Comparison of ENCODE assay signal across 17 cellular contexts in genomic region chr6:145891126-145891525, GRCh38.
DNase-seq lines count a peak whose midpoint lies in the region; ATAC-seq and TF ChIP-seq lines count a peak whose summit lies in the region.
"Had no signal": no experiment of that assay in that cellular context is flagged by ENCODE, and none has a peak within 500 bp of the region (broad histone marks: within the 10 kb centered on the region; RNA-seq: fewer than 3 reads in every experiment).

No MANE protein-coding gene starts in this region.

- H3K9me3 ChIP-seq in SJSA1 (replicated peaks) (no peaks in the 10 kb centered on the region), fibroblast of lung (ENCODE audit: control insufficient read depth, insufficient read depth, low read depth, low read length) (no peaks in the 10 kb centered on the region)
- H3K9me3 ChIP-seq: BE2C, left ventricle myocardium inferior had no signal

- CTCF ChIA-PET in BJ (lab: Yijun Ruan, JAX), result interaction anchor here (0.5 to 1.0 kb wide), 4 partner anchors 38 to 946 kb away, joined by 3 to 5 read pairs (median 3); no protein-coding TSS in a partner anchor

- no peaks in the 10 kb centered on the region for H4K20me1 ChIP-seq in fibroblast of lung (ENCODE audit: control insufficient read depth, extremely low read depth, insufficient read depth, low read length)

- H3K4me3 ChIP-seq in BJ (ENCODE audit: low read depth, low read length) (no peak overlapping the region), SJSA1 (no peak overlapping the region), fibroblast of lung (replicated peaks in 1 of 4; ENCODE audit: control extremely low read depth in 1 of 4, insufficient read depth in 1 of 4, low read depth in 3 of 4, low read length in 4 of 4) (no peak overlapping the region), skeletal muscle cell (ENCODE audit: low read depth, low read length) (no peak overlapping the region)
- H3K4me3 ChIP-seq: left ventricle myocardium inferior had no signal

- no peak overlapping the region for H2AFZ ChIP-seq in fibroblast of lung (ENCODE audit: low read length)

- H3K4me1 ChIP-seq in SJSA1 (replicated peaks) (peaks cover 27% of the 10 kb centered on the region), fibroblast of lung (ENCODE audit: control insufficient read depth, extremely low read depth, insufficient read depth, low read length) (peaks cover 8% of the 10 kb centered on the region)
- H3K4me1 ChIP-seq: BE2C, left ventricle myocardium inferior had no signal

- DNase-seq in BJ (ENCODE audit: low read depth) (peak; percentile 62), SJSA1 (ENCODE audit: low read depth in 1 of 2, low spot score in 2 of 2) (peak; percentile 40 to 63), fibroblast of lung (ENCODE audit: low read depth in 2 of 2) (peak; percentile 81 to 91), skeletal muscle cell (ENCODE audit: low read depth) (peak; percentile 69), Right ventricle myocardium inferior (ENCODE audit: missing footprints) (no peak), cardiac septum (ENCODE audit: low spot score) (no peak)
- DNase-seq in stimulated activated CD4-positive, alpha-beta T cell treated with anti-CD3 and anti-CD28 coated beads, Interleukin-4, amount 100 ng/mL, for 1 hour, result no peak
- no peak for DNase-seq in stimulated activated CD4-positive, alpha-beta T cell treated with anti-CD3 and anti-CD28 coated beads, Interleukin-12 subunit alpha, Interleukin-12 subunit beta, amount 100 ng/mL, for 4 hours
- DNase-seq: activated CD4-positive, alpha-beta T cell treated with anti-CD3 and anti-CD28 coated beads, Interleukin-2, amount 50 U/mL, for 1 hour; activated CD8-positive, alpha-beta memory T cell treated with anti-CD3 and anti-CD28 coated beads, Interleukin-2, amount 50 U/mL, for 48 hours; activated gamma-delta T cell; BE2C; left ventricle myocardium inferior; NCI-H2029; retina; stimulated activated naive CD8-positive, alpha-beta T cell treated with anti-CD3 and anti-CD28 coated beads, Interleukin-15, Interleukin-2, amounts not matched to agents 100 U/mL and 50 U/mL, for 24 hours; trophoblast cell had no signal

- POLR2A ChIA-PET in BJ (lab: Charles Lee), result no interaction called here

- intact Hi-C loops in Right ventricle myocardium inferior (cut with DNase I), result no loop called here
- intact Hi-C loops in cardiac septum (cut with DNase I), result no loop called here

- TF ChIP-seq CTCF in BJ (IDR thresholded peaks at IDR 0.05; ENCODE audit: insufficient read depth, low read depth, low read length), result no peak
- TF ChIP-seq CTCF in fibroblast of lung (conservative IDR thresholded peaks at IDR 0.05 in 1 of 2, IDR thresholded peaks at IDR 0.05 in 1 of 2; ENCODE audit: low read depth in 1 of 2, low read length in 2 of 2), result no peak

- ATAC-seq in Right ventricle myocardium inferior, result no peak
- ATAC-seq: stimulated activated naive CD8-positive, alpha-beta T cell treated with anti-CD3 and anti-CD28 coated beads, Interleukin-15, Interleukin-2, amounts not matched to agents 100 U/mL and 50 U/mL, for 24 hours had no signal

- H3K27ac ChIP-seq in SJSA1 (peak overlapping the region; percentile 49), fibroblast of lung (ENCODE audit: insufficient read depth, low read length) (peak overlapping the region; percentile 56)
- H3K27ac ChIP-seq: left ventricle myocardium inferior had no signal

- no peak overlapping the region for H3K9ac ChIP-seq in fibroblast of lung (ENCODE audit: insufficient read depth, low read length)

- H3K4me2 ChIP-seq in fibroblast of lung (ENCODE audit: extremely low read depth, insufficient read depth, low read length), result peak overlapping the region; percentile 25

- H3K36me3 ChIP-seq in BJ (ENCODE audit: control insufficient read depth, insufficient read depth, low read length) (no peaks in the 10 kb centered on the region), SJSA1 (peaks cover 15% of the 10 kb centered on the region), fibroblast of lung (ENCODE audit: control insufficient read depth, insufficient read depth, low read length) (no peaks in the 10 kb centered on the region)

- H3K27me3 ChIP-seq in BJ (ENCODE audit: control insufficient read depth, insufficient read depth, low read length) (no peaks in the 10 kb centered on the region), SJSA1 (replicated peaks) (no peaks in the 10 kb centered on the region), fibroblast of lung (ENCODE audit: control insufficient read depth, insufficient read depth, low read length) (no peaks in the 10 kb centered on the region)
- H3K27me3 ChIP-seq: BE2C had no signal

- H3K79me2 ChIP-seq in fibroblast of lung (ENCODE audit: control insufficient read depth, insufficient read depth, low read length), result no peaks in the 10 kb centered on the region

Comparison
In these comparisons a context has a peak if more than half of its experiments do, and no peak if none do; other contexts are left out.
1. DNase-seq: peak in BJ (single experiment), SJSA1 (2 of 2), fibroblast of lung (2 of 2) and skeletal muscle cell (single experiment); none in stimulated activated CD4-positive, alpha-beta T cell treated with anti-CD3 and anti-CD28 coated beads, Interleukin-4, amount 100 ng/mL, for 1 hour (single experiment), Right ventricle myocardium inferior (single experiment), stimulated activated CD4-positive, alpha-beta T cell treated with anti-CD3 and anti-CD28 coated beads, Interleukin-12 subunit alpha, Interleukin-12 subunit beta, amount 100 ng/mL, for 4 hours (single experiment) and cardiac septum (single experiment).